ENCODE assay signal across 8 cellular contexts in genomic region chr10:66842867-66843266, GRCh38.
"Had no signal": no experiment of that assay in that cellular context is flagged by ENCODE, and none has a peak within 500 bp of the region (broad histone marks: within the 10 kb centered on the region; RNA-seq: fewer than 3 reads in every experiment).

No MANE protein-coding gene starts in this region.

- H3K4me3 ChIP-seq: HAP-1 had no signal

- DNase-seq: GOT3, H7, HFFc6, KBM-7 had no signal

- H3K36me3 Mint-ChIP-seq: IgD-negative memory B cell had no signal

- ATAC-seq: HCT116 had no signal

- H3K27me3 Mint-ChIP-seq: IgD-negative memory B cell had no signal

- H3K36me3 ChIP-seq: HAP-1 had no signal

- H3K4me1 Mint-ChIP-seq: IgD-negative memory B cell had no signal

- H3K9me3 ChIP-seq: HAP-1 had no signal

- H3K9ac ChIP-seq: KMS-11 had no signal

- H3K9me3 Mint-ChIP-seq: HFFc6 had no signal

- H3K27ac ChIP-seq: KMS-11 had no signal

- H3K4me3 Mint-ChIP-seq: HFFc6, IgD-negative memory B cell had no signal

- H3K27ac Mint-ChIP-seq: HFFc6, IgD-negative memory B cell had no signal

- H3K4me2 ChIP-seq: KMS-11 had no signal
